Comparison of ENCODE assay signal across 18 cellular contexts in genomic region chr14:95458459-95458858, GRCh38.
"Had no signal": no experiment of that assay in that cellular context is flagged by ENCODE, and none has a peak within 500 bp of the region (broad histone marks: within the 10 kb centered on the region; RNA-seq: fewer than 3 reads in every experiment).

No MANE protein-coding gene starts in this region.

- H3K4me3 ChIP-seq: adrenal gland, lower lobe of right lung, suprapubic skin had no signal

- ATAC-seq: activated T-cell treated with anti-CD3 and anti-CD28 coated beads, Interleukin-2, amount 50 U/mL, for 72 hours; foreskin keratinocyte; lower lobe of right lung; stimulated activated naive CD8-positive, alpha-beta T cell treated with anti-CD3 and anti-CD28 coated beads, Interleukin-15, Interleukin-2, amounts not matched to agents 100 U/mL and 50 U/mL, for 24 hours had no signal

- DNase-seq: activated CD4-positive, alpha-beta T cell treated with anti-CD3 and anti-CD28 coated beads, Interleukin-2, amount 50 U/mL, for 1 hour; activated CD8-positive, alpha-beta memory T cell treated with anti-CD3 and anti-CD28 coated beads, Interleukin-2, amount 50 U/mL, for 4 hours; activated gamma-delta T cell; activated T-cell treated with anti-CD3 and anti-CD28 coated beads, Interleukin-2, amount 50 U/mL, for 72 hours; adrenal gland; endodermal cell; foreskin keratinocyte; glutamatergic neuron; hippocampal formation; islet precursor cell; lower lobe of right lung; stimulated activated CD8-positive, alpha-beta memory T cell treated with anti-CD3 and anti-CD28 coated beads, Interleukin-4, amount 100 ng/mL, for 48 hours; stimulated activated naive CD8-positive, alpha-beta T cell treated with anti-CD3 and anti-CD28 coated beads, Interleukin-15, Interleukin-2, amounts not matched to agents 100 U/mL and 50 U/mL, for 24 hours had no signal

- H3K36me3 Mint-ChIP-seq: activated naive CD4-positive, alpha-beta T cell treated with anti-CD3 and anti-CD28 coated beads, Interleukin-2, amount 50 U/mL, for 24 hours; type B pancreatic cell had no signal

- H3K27ac Mint-ChIP-seq: activated naive CD4-positive, alpha-beta T cell treated with anti-CD3 and anti-CD28 coated beads, Interleukin-2, amount 50 U/mL, for 24 hours; activated T-cell treated with anti-CD3 and anti-CD28 coated beads, Interleukin-2, amount 50 U/mL, for 72 hours; endodermal cell; progenitor cell of endocrine pancreas; type B pancreatic cell had no signal

- H3K9me3 Mint-ChIP-seq: activated naive CD4-positive, alpha-beta T cell treated with anti-CD3 and anti-CD28 coated beads, Interleukin-2, amount 50 U/mL, for 24 hours; activated T-cell treated with anti-CD3 and anti-CD28 coated beads, Interleukin-2, amount 50 U/mL, for 72 hours; endodermal cell; type B pancreatic cell had no signal

- H3K4me1 ChIP-seq: adrenal gland, foreskin keratinocyte had no signal

- H3K9me3 ChIP-seq: adrenal gland, lower lobe of right lung, suprapubic skin had no signal

- H3K27me3 Mint-ChIP-seq: activated naive CD4-positive, alpha-beta T cell treated with anti-CD3 and anti-CD28 coated beads, Interleukin-2, amount 50 U/mL, for 24 hours had no signal

- H3K27ac ChIP-seq: adrenal gland, epithelial cell of prostate, foreskin keratinocyte, lower lobe of right lung, suprapubic skin had no signal

- H3K27me3 ChIP-seq: adrenal gland, foreskin keratinocyte, suprapubic skin had no signal

- H3K4me3 Mint-ChIP-seq: activated naive CD4-positive, alpha-beta T cell treated with anti-CD3 and anti-CD28 coated beads, Interleukin-2, amount 50 U/mL, for 24 hours; activated T-cell treated with anti-CD3 and anti-CD28 coated beads, Interleukin-2, amount 50 U/mL, for 72 hours; endodermal cell; type B pancreatic cell had no signal
